In genomic region chr17:72422505-72423285, GRCh38 we compare ENCODE assay signal across 8 cellular contexts.
A peak's percentile ranks its signal among the peaks of the same experiment; 100 is the strongest.
DNase-seq lines count a peak whose midpoint lies in the region; ATAC-seq, FAIRE-seq and TF ChIP-seq lines count a peak whose summit lies in the region.

No MANE protein-coding gene starts in this region.

- TF ChIP-seq POLR2A in GM12878 (IDR thresholded peaks at IDR 0.05; ENCODE audit: low read depth, low read length) = peak; percentile 66

- TF ChIP-seq EP300 in GM12878 (IDR thresholded peaks at IDR 0.05; ENCODE audit: borderline replicate concordance in 1 of 2, control insufficient read depth in 1 of 2, low read depth in 2 of 2, low read length in 2 of 2) = peak; percentile 62 to 64

- peaks cover 22% of the 10 kb centered on the region for H3K79me2 ChIP-seq in GM12878 (ENCODE audit: control insufficient read depth, insufficient read depth, low read length)
- H3K79me2 ChIP-seq in mesendoderm (ENCODE audit: control insufficient read depth, insufficient read depth, low read length) = no peaks in the 10 kb centered on the region

- no peak overlapping the region for H4K5ac ChIP-seq in mesendoderm (ENCODE audit: low read length)

- FAIRE-seq in HTR-8/SVneo (lab: Jason Lieb, UNC) = peak; percentile 88
- FAIRE-seq in GM12878 (lab: Jason Lieb, UNC) = no peak

- H3K4me1 ChIP-seq in GM12878 (ENCODE audit: control insufficient read depth, insufficient read depth, low read length) = peaks cover 64% of the 10 kb centered on the region
- no peaks in the 10 kb centered on the region for H3K4me1 ChIP-seq in mesendoderm (ENCODE audit: control insufficient read depth, low read depth, low read length)

- RAD21 ChIA-PET in GM12878 (lab: Charles Lee; ENCODE audit: unreplicated experiment) = interaction anchor here (0.5 to 11.4 kb wide), 22 partner anchors 9 to 417 kb away, joined by 3 to 361 read pairs (median 6); partner anchors contain the start of gene SOX9

- H2BK15ac ChIP-seq in mesendoderm (replicated peaks; ENCODE audit: low read depth) = no peak overlapping the region

- no peak overlapping the region for H2BK120ac ChIP-seq in mesendoderm (ENCODE audit: low read depth, low read length)

- POLR2A ChIA-PET in GM12878 (lab: Charles Lee) = interaction anchor here (0.6 to 9.6 kb wide), 16 partner anchors 11 to 302 kb away, joined by 3 to 170 read pairs (median 6); partner anchors contain the start of gene SOX9

- H3K27me3 ChIP-seq in GM12878 (replicated peaks in 1 of 2; ENCODE audit: control insufficient read depth in 2 of 2, insufficient read depth in 2 of 2, low read length in 1 of 2) (no peaks in the 10 kb centered on the region), mesendoderm (ENCODE audit: insufficient read depth, low read length, poor library complexity) (no peaks in the 10 kb centered on the region)

- WGBS in GM12878 (ENCODE audit: insufficient coverage, insufficient replicate concordance, low lambda C conversion rate, missing lambda C conversion rate) = 2% methylated on average over 21 of the region's 21 CpGs
- WGBS in mesendoderm (ENCODE audit: extremely low coverage, insufficient coverage, low lambda C conversion rate) = no CpG with 5 or more reads among the region's 21 CpGs

- H2AK5ac ChIP-seq in mesendoderm (ENCODE audit: low read length) = no peak overlapping the region

- no peak overlapping the region for H3K23ac ChIP-seq in mesendoderm (ENCODE audit: low read length)

- H3K9me3 ChIP-seq in GM12878 (replicated peaks; ENCODE audit: control insufficient read depth, insufficient read depth, low read length) = peaks cover 11% of the 10 kb centered on the region

- no peaks in the 10 kb centered on the region for H4K20me1 ChIP-seq in GM12878 (ENCODE audit: control insufficient read depth, insufficient read depth)

- peak overlapping the region; percentile 76 for H3K9ac ChIP-seq in GM12878 (ENCODE audit: control insufficient read depth, insufficient read depth, low read length)
- no peak overlapping the region for H3K9ac ChIP-seq in mesendoderm (ENCODE audit: low read length)

- no peak overlapping the region for H3K18ac ChIP-seq in mesendoderm (ENCODE audit: low read length)

- H2BK5ac ChIP-seq in mesendoderm (ENCODE audit: low read length) = no peak overlapping the region

- intact Hi-C loops in GM12878 (cut with micrococcal nuclease; ENCODE audit: unreplicated experiment) = loop anchor here (1.0 to 5.0 kb wide), 6 partner anchors 43 to 417 kb away; no protein-coding TSS in a partner anchor

- no peak overlapping the region for H4K8ac ChIP-seq in mesendoderm (ENCODE audit: low read depth, low read length)

- in situ Hi-C loops in GM12878 (cut with MboI) = loop anchor here (5.0 to 25.0 kb wide), 5 partner anchors 95 to 1865 kb away; partner anchors contain the start of gene SOX9

- H3K4me3 ChIP-seq in GM12878 (peak overlapping the region; percentile 48; the same call in 1 of the 2 replicates), mesendoderm (ENCODE audit: low read length) (no peak overlapping the region)

- DNase-seq in activated CD4-positive, alpha-beta T cell treated with anti-CD3 and anti-CD28 coated beads for 4 hours = peak; percentile 5 to 10
- no peak for DNase-seq in activated CD4-positive, alpha-beta T cell treated with anti-CD3 and anti-CD28 coated beads for 1 hour
- DNase-seq in HTR-8/SVneo (ENCODE audit: insufficient read length, low spot score) = peak; percentile 94
- peak; percentile 94 for DNase-seq in GM12878 (ENCODE audit: low read depth, low spot score)
- DNase-seq in mesendoderm = peak; percentile 73
- no peak for DNase-seq in SIG-M5 treated with dmso at 0.1 percent for 504 hours (lab: John Stamatoyannopoulos, UW; ENCODE audit: unreplicated experiment)
- DNase-seq in DMS79 treated with DMSO at 0.1 percent for 48 hours (lab: John Stamatoyannopoulos, UW) = no peak

- peak overlapping the region; percentile 9; the same call in 1 of the 2 replicates for H2AFZ ChIP-seq in GM12878 (ENCODE audit: control insufficient read depth, low read depth, low read length)

- CTCF ChIA-PET in GM12878 (lab: Yijun Ruan, JAX) = interaction anchor here (0.6 to 9.8 kb wide), 14 partner anchors 14 to 949 kb away, joined by 3 to 101 read pairs (median 4); no protein-coding TSS in a partner anchor

- no peak overlapping the region for H3K56ac ChIP-seq in mesendoderm (ENCODE audit: low read length)

- H3K79me1 ChIP-seq in mesendoderm (ENCODE audit: low read length) = no peaks in the 10 kb centered on the region

- TF ChIP-seq CTCF in GM12878 (IDR thresholded peaks at IDR 0.05 in 2 of 3, conservative IDR thresholded peaks at IDR 0.05 in 1 of 3; ENCODE audit: control insufficient read depth in 2 of 3, extremely low read depth in 1 of 3, insufficient read depth in 1 of 3, low read depth in 3 of 3, low read length in 3 of 3) = no peak

- H3K36me3 ChIP-seq in GM12878 (ENCODE audit: control insufficient read depth in 2 of 2, insufficient read depth in 2 of 2, low read length in 1 of 2) (no peaks in the 10 kb centered on the region; a peak in 1 of 4 replicates), mesendoderm (ENCODE audit: control insufficient read depth, insufficient read depth, low read length) (no peaks in the 10 kb centered on the region)

- peak overlapping the region; percentile 95 for H3K27ac ChIP-seq in GM12878 (ENCODE audit: control insufficient read depth, insufficient read depth)
- H3K27ac ChIP-seq in mesendoderm (ENCODE audit: low read depth, low read length) = no peak overlapping the region

- ATAC-seq in GM21786 (IDR thresholded peaks at IDR 0.05; ENCODE audit: unreplicated experiment) (peak; percentile 39), GM12878 (peak; percentile 55)

- no peak overlapping the region for H3K4ac ChIP-seq in mesendoderm (ENCODE audit: low read depth, low read length)

- TF ChIP-seq RAD21 in GM12878 (IDR thresholded peaks at IDR 0.05; ENCODE audit: insufficient read depth, low read depth, low read length) = peak; percentile 12; the same call in 1 of the 2 replicates

- H3K4me2 ChIP-seq in GM12878 (ENCODE audit: control insufficient read depth, insufficient read depth) = peak overlapping the region; percentile 48
- no peak overlapping the region for H3K4me2 ChIP-seq in mesendoderm (ENCODE audit: low read length)

- BruUV-seq in GM12878 (replicated peaks; lab: Mats Ljungman, UMichigan) = TSS peak; percentile 18

- SMC1A ChIA-PET in GM12878 (lab: Charles Lee; ENCODE audit: uncharacterized antibody, unreplicated experiment) = interaction anchor here (0.7 to 12.7 kb wide), 21 partner anchors 11 to 305 kb away, joined by 3 to 335 read pairs (median 4); partner anchors contain the start of gene SOX9

TF ChIP-seq in GM12878, 131 proteins besides CTCF, POLR2A, EP300 and RAD21 (continues in another document):
- TF ChIP-seq NFYA (IDR thresholded peaks at IDR 0.05; ENCODE audit: borderline replicate concordance, low read depth, low read length) = no peak
- TF ChIP-seq NFIC (IDR thresholded peaks at IDR 0.05; ENCODE audit: low read depth, low read length) = peak; percentile 41
- TF ChIP-seq GABPA (IDR thresholded peaks at IDR 0.05; ENCODE audit: low read depth) = 0 out of 2 replicates have a peak, but pooled peaks have one; percentile 35
- no peak for TF ChIP-seq RBBP5 (conservative IDR thresholded peaks at IDR 0.05)
- TF ChIP-seq TCF12 (IDR thresholded peaks at IDR 0.05; ENCODE audit: low read depth, low read length) = peak; percentile 1
- no peak for TF ChIP-seq CBX3 (IDR thresholded peaks at IDR 0.05; ENCODE audit: borderline replicate concordance, low read depth)
- no peak for TF ChIP-seq NFXL1 (IDR thresholded peaks at IDR 0.05; ENCODE audit: borderline replicate concordance)
- peak; percentile 47; the same call in 1 of the 2 replicates for TF ChIP-seq POLR2AphosphoS2 (IDR thresholded peaks at IDR 0.05; ENCODE audit: low read depth, low read length)
- TF ChIP-seq PAX5 (IDR thresholded peaks at IDR 0.05; ENCODE audit: borderline replicate concordance, low read depth, low read length) = peak; percentile 46; the same call in 1 of the 2 replicates
- 0 out of 2 replicates have a peak, but pooled peaks have one; percentile 16 for TF ChIP-seq JUND (IDR thresholded peaks at IDR 0.05; ENCODE audit: low read depth, low read length)
- no peak for TF ChIP-seq RB1 (IDR thresholded peaks at IDR 0.05; ENCODE audit: borderline replicate concordance)
- no peak for TF ChIP-seq SREBF1 (IDR thresholded peaks at IDR 0.05; ENCODE audit: low read length)
- TF ChIP-seq PAX8 (IDR thresholded peaks at IDR 0.05) = no peak
- peak; percentile 44; the same call in 1 of the 2 replicates for TF ChIP-seq ZBED1 (IDR thresholded peaks at IDR 0.05; ENCODE audit: borderline replicate concordance)
- TF ChIP-seq ZNF24 (IDR thresholded peaks at IDR 0.05) = 0 out of 2 replicates have a peak, but pooled peaks have one; percentile 8
- TF ChIP-seq SMC3 (IDR thresholded peaks at IDR 0.05; ENCODE audit: borderline replicate concordance, low read length) = no peak; the same call in 1 of the 2 replicates
- no peak for TF ChIP-seq BRCA1 (IDR thresholded peaks at IDR 0.05; ENCODE audit: low read depth, low read length)
- TF ChIP-seq TCF7 (IDR thresholded peaks at IDR 0.05; ENCODE audit: borderline replicate concordance) = peak; percentile 34; the same call in 1 of the 2 replicates
- no peak for TF ChIP-seq ZNF384 (IDR thresholded peaks at IDR 0.05; ENCODE audit: borderline replicate concordance, low read depth, low read length)

Comparison
In these comparisons a context has a peak if more than half of its experiments do, and no peak if none do; other contexts are left out.
1. DNase-seq: peak in activated CD4-positive, alpha-beta T cell treated with anti-CD3 and anti-CD28 coated beads for 4 hours (2 of 2), HTR-8/SVneo (single experiment), GM12878 (single experiment) and mesendoderm (single experiment); none in activated CD4-positive, alpha-beta T cell treated with anti-CD3 and anti-CD28 coated beads for 1 hour (single experiment), SIG-M5 treated with dmso at 0.1 percent for 504 hours (single experiment) and DMS79 treated with DMSO at 0.1 percent for 48 hours (single experiment).